9 cellular contexts compared by ENCODE assay signal in genomic region chr19:850221-850978, GRCh38. TPM values are rescaled to one million over a fixed set of nuclear protein-coding genes. Genes with fewer than 3 reads are reported as not detected.
DNase-seq lines count a peak whose midpoint lies in the region; ATAC-seq and TF ChIP-seq lines count a peak whose summit lies in the region.
"Had no signal": no experiment of that assay in that cellular context is flagged by ENCODE, and none has a peak within 500 bp of the region (broad histone marks: within the 10 kb centered on the region; RNA-seq: fewer than 3 reads in every experiment).

No MANE protein-coding gene starts in this region.

- H3K9me3 ChIP-seq in lower lobe of right lung (no peaks in the 10 kb centered on the region), aorta (ENCODE audit: control insufficient read depth, low read length) (no peaks in the 10 kb centered on the region)

- DNase-seq in DMS 273 (lab: John Stamatoyannopoulos, UW; ENCODE audit: unreplicated experiment) (peak; percentile 93), NCI-H2196 treated with DMSO at 0.1 percent for 48 hours (lab: John Stamatoyannopoulos, UW; ENCODE audit: unreplicated experiment) (peak; percentile 76), cardiac fibroblast (ENCODE audit: low read depth in 2 of 2) (peak; percentile 89 to 99), lower lobe of right lung (peak; percentile 90), aorta (peak; percentile 93 to 96), NK-92 (lab: John Stamatoyannopoulos, UW; ENCODE audit: unreplicated experiment) (no peak)
- no peak for DNase-seq in activated naive CD4-positive, alpha-beta T cell treated with anti-CD3 and anti-CD28 coated beads, Interleukin-2, amount 10 ng/mL, durations not matched to agents 7 days and 5 days

- peaks cover 41% of the 10 kb centered on the region for H3K27me3 ChIP-seq in lower lobe of right lung (ENCODE audit: low read depth)
- no peaks in the 10 kb centered on the region for H3K27me3 ChIP-seq in aorta (ENCODE audit: control insufficient read depth in 1 of 2, insufficient read depth in 2 of 2, low read length in 1 of 2)

- no peaks in the 10 kb centered on the region for H3K9me3 Mint-ChIP-seq in activated naive CD4-positive, alpha-beta T cell treated with anti-CD3 and anti-CD28 coated beads, Interleukin-2, amount 10 ng/mL, durations not matched to agents 7 days and 5 days
- H3K9me3 Mint-ChIP-seq: stimulated activated naive CD8-positive, alpha-beta T cell treated with anti-CD3 and anti-CD28 coated beads, Interleukin-15, Interleukin-2, amounts not matched to agents 100 ng/mL and 50 ng/mL, for 24 hours had no signal

- peaks cover 88% of the 10 kb centered on the region for H3K27me3 Mint-ChIP-seq in activated naive CD4-positive, alpha-beta T cell treated with anti-CD3 and anti-CD28 coated beads, Interleukin-2, amount 10 ng/mL, durations not matched to agents 7 days and 5 days

- H3K36me3 ChIP-seq in lower lobe of right lung (no peaks in the 10 kb centered on the region), aorta (ENCODE audit: control insufficient read depth in 1 of 2, insufficient read depth in 2 of 2, low read length in 1 of 2) (no peaks in the 10 kb centered on the region)

- H3K36me3 Mint-ChIP-seq in activated naive CD4-positive, alpha-beta T cell treated with anti-CD3 and anti-CD28 coated beads, Interleukin-2, amount 10 ng/mL, durations not matched to agents 7 days and 5 days: no peaks in the 10 kb centered on the region

- TF ChIP-seq CTCF in cardiac fibroblast (IDR thresholded peaks at IDR 0.05; ENCODE audit: low read depth, low read length): no peak
- TF ChIP-seq CTCF in lower lobe of right lung (IDR thresholded peaks at IDR 0.05): no peak

- WGBS in aorta, 2 donors: 17 to 18% methylated on average over 27 to 28 of the region's 28 CpGs

- ATAC-seq in lower lobe of right lung (peak; percentile 90 to 92), aorta (ENCODE audit: low FRiP score) (peak; percentile 89), GM18517 (IDR thresholded peaks at IDR 0.05; ENCODE audit: unreplicated experiment) (no peak)

- no peaks in the 10 kb centered on the region for H3K4me1 Mint-ChIP-seq in activated naive CD4-positive, alpha-beta T cell treated with anti-CD3 and anti-CD28 coated beads, Interleukin-2, amount 10 ng/mL, durations not matched to agents 7 days and 5 days

- CTCF ChIA-PET in activated naive CD4-positive, alpha-beta T cell treated with anti-CD3 and anti-CD28 coated beads, Interleukin-2, amount 10 ng/mL, durations not matched to agents 7 days and 5 days (lab: Charles Lee): interaction anchor here (0.6 to 0.7 kb wide), 2 partner anchors 91 to 340 kb away, joined by 3 read pairs; no protein-coding TSS in a partner anchor

- intact Hi-C loops in lower lobe of right lung (cut with DNase I): no loop called here
- intact Hi-C loops in aorta (cut with DNase I): no loop called here

- H3K27ac Mint-ChIP-seq in activated naive CD4-positive, alpha-beta T cell treated with anti-CD3 and anti-CD28 coated beads, Interleukin-2, amount 10 ng/mL, durations not matched to agents 7 days and 5 days: no peak overlapping the region
- H3K27ac Mint-ChIP-seq: stimulated activated naive CD8-positive, alpha-beta T cell treated with anti-CD3 and anti-CD28 coated beads, Interleukin-15, Interleukin-2, amounts not matched to agents 100 ng/mL and 50 ng/mL, for 24 hours had no signal

- H3K4me3 Mint-ChIP-seq in activated naive CD4-positive, alpha-beta T cell treated with anti-CD3 and anti-CD28 coated beads, Interleukin-2, amount 10 ng/mL, durations not matched to agents 7 days and 5 days: no peak overlapping the region
- H3K4me3 Mint-ChIP-seq: stimulated activated naive CD8-positive, alpha-beta T cell treated with anti-CD3 and anti-CD28 coated beads, Interleukin-15, Interleukin-2, amounts not matched to agents 100 ng/mL and 50 ng/mL, for 24 hours had no signal

- H3K4me1 ChIP-seq in lower lobe of right lung: peaks cover 21% of the 10 kb centered on the region
- H3K4me1 ChIP-seq in aorta (ENCODE audit: control insufficient read depth in 1 of 2, insufficient read depth in 2 of 2, low read length in 2 of 2): no peaks in the 10 kb centered on the region

- H3K27ac ChIP-seq in lower lobe of right lung: peak overlapping the region; percentile 51
- H3K27ac ChIP-seq in aorta (ENCODE audit: low read depth in 1 of 2, low read length in 2 of 2): no peak overlapping the region

- H3K4me3 ChIP-seq in cardiac fibroblast (replicated peaks in 1 of 2; ENCODE audit: low read depth in 2 of 2, low read length in 2 of 2) (peak overlapping the region; percentile 5 to 13), lower lobe of right lung (no peak overlapping the region), aorta (ENCODE audit: low read length in 2 of 2) (no peak overlapping the region)

RNA-seq across cellular contexts. Expression of gene ELANE, which starts 1.7 kb away (rescaled TPM):
- total RNA-seq in lower lobe of right lung (0.97 TPM), aorta (1 to 10 TPM in 1 of 2 donors, not detected in 1; 2.0 TPM)
- not detected for polyA plus RNA-seq in aorta

RNA-seq across cellular contexts. Expression of gene CFD, which starts 9.1 kb away (rescaled TPM):
- total RNA-seq in lower lobe of right lung (282 TPM), aorta (100 to 1,000 TPM; 104 to 354 TPM)
- polyA plus RNA-seq in aorta: 10 to 100 TPM in 1 of 2 donors, 1 to 10 TPM in 1; 3.3 to 23.9 TPM

RNA-seq across cellular contexts. Expression of gene PRTN3, which starts 9.6 kb away (rescaled TPM):
- total RNA-seq in lower lobe of right lung (not detected), aorta (not detected)
- not detected for polyA plus RNA-seq in aorta

RNA-seq across cellular contexts. Expression of gene AZU1, which starts 22.8 kb away (rescaled TPM):
- total RNA-seq in lower lobe of right lung (1.7 TPM), aorta (under 1 TPM in 1 of 2 donors, not detected in 1; 0.72 TPM)
- under 1 TPM in 1 of 2 donors, not detected in 1; 0.49 TPM for polyA plus RNA-seq in aorta

RNA-seq across cellular contexts. Expression of gene PLPPR3, which starts 28.6 kb away (rescaled TPM):
- 2.1 TPM for total RNA-seq in lower lobe of right lung
- not detected for total RNA-seq in aorta
- not detected for polyA plus RNA-seq in aorta

Comparison
In these comparisons a context has a peak if more than half of its experiments do, and no peak if none do; other contexts are left out.
1. DNase-seq: peak in DMS 273 (single experiment), NCI-H2196 treated with DMSO at 0.1 percent for 48 hours (single experiment), cardiac fibroblast (2 of 2), lower lobe of right lung (single experiment) and aorta (2 of 2); none in activated naive CD4-positive, alpha-beta T cell treated with anti-CD3 and anti-CD28 coated beads, Interleukin-2, amount 10 ng/mL, durations not matched to agents 7 days and 5 days (single experiment) and NK-92 (single experiment).
2. H3K4me3 ChIP-seq: peak in cardiac fibroblast (2 of 2); none in lower lobe of right lung (single experiment) and aorta (0 of 2).